In genomic region chr3:50220109-50220508, GRCh38 we compare ENCODE assay signal across 19 cellular contexts. TPM values are rescaled to one million over a fixed set of nuclear protein-coding genes. Genes with fewer than 3 reads are reported as not detected.
DNase-seq lines count a peak whose midpoint lies in the region; ATAC-seq and TF ChIP-seq lines count a peak whose summit lies in the region.
"Had no signal": no experiment of that assay in that cellular context is flagged by ENCODE, and none has a peak within 500 bp of the region (broad histone marks: within the 10 kb centered on the region; RNA-seq: fewer than 3 reads in every experiment).

No MANE protein-coding gene starts in this region.

- H3K27ac ChIP-seq in left ventricle myocardium inferior (replicated peaks) (no peak overlapping the region), osteoblast (ENCODE audit: low read depth, low read length) (no peak overlapping the region)

- H3K79me2 ChIP-seq in osteoblast (ENCODE audit: insufficient read depth, low read length), result no peaks in the 10 kb centered on the region

- TF ChIP-seq CTCF in left ventricle myocardium inferior (IDR thresholded peaks at IDR 0.05; ENCODE audit: borderline replicate concordance), result no peak
- TF ChIP-seq CTCF in osteoblast (IDR thresholded peaks at IDR 0.05; ENCODE audit: extremely low read depth, low read depth, low read length), result no peak

- no peaks in the 10 kb centered on the region for H4K20me1 ChIP-seq in osteoblast (ENCODE audit: insufficient read depth, low read length)

- H3K4me1 ChIP-seq in left ventricle myocardium inferior, result peaks cover 9% of the 10 kb centered on the region
- no peaks in the 10 kb centered on the region for H3K4me1 ChIP-seq in osteoblast (ENCODE audit: insufficient read depth, low read length)

- H2AFZ ChIP-seq in osteoblast (ENCODE audit: low read length), result no peak overlapping the region

- H3K9me3 ChIP-seq in left ventricle myocardium inferior (replicated peaks) (no peaks in the 10 kb centered on the region), osteoblast (ENCODE audit: low read depth, low read length) (no peaks in the 10 kb centered on the region)

- DNase-seq in Right ventricle myocardium inferior (ENCODE audit: missing footprints) (no peak), left ventricle myocardium inferior (no peak), left lobe of liver (ENCODE audit: low spot score) (peak; percentile 72), osteoblast (ENCODE audit: insufficient read length, low spot score, missing footprints) (peak; percentile 86), SK-N-DZ (ENCODE audit: low spot score) (no peak), epidermal melanocyte (ENCODE audit: insufficient read length, low spot score) (no peak)
- DNase-seq: 8988T, COR-L47, DMS 273 treated with DMSO at 0.1 percent for 48 hours, NCI-H1105 treated with DMSO at 0.1 percent for 48 hours, NCI-H1694 treated with DMSO at 0.1 percent for 48 hours, NCI-H2107, NCI-H2227 treated with DMSO at 0.1 percent for 48 hours, NCI-H524, NCI-H82, SIG-M5 had no signal

- H3K36me3 ChIP-seq in left ventricle myocardium inferior (no peaks in the 10 kb centered on the region), osteoblast (ENCODE audit: insufficient read depth, low read length) (no peaks in the 10 kb centered on the region)

- intact Hi-C loops in Right ventricle myocardium inferior (cut with DNase I) (no loop called here), left ventricle myocardium inferior (cut with micrococcal nuclease) (no loop called here)

- peak; percentile 28 for ATAC-seq in Right ventricle myocardium inferior
- peak; percentile 43 for ATAC-seq in left lobe of liver

- peaks cover 10% of the 10 kb centered on the region for H3K27me3 ChIP-seq in left ventricle myocardium inferior (ENCODE audit: low read depth)
- H3K27me3 ChIP-seq in osteoblast (ENCODE audit: insufficient read depth, low read length), result peaks cover 12% of the 10 kb centered on the region

- H3K4me3 ChIP-seq in left ventricle myocardium inferior, result no peak overlapping the region
- no peak overlapping the region for H3K4me3 ChIP-seq in osteoblast (ENCODE audit: insufficient read depth, low read length)

- H3K4me2 ChIP-seq in osteoblast (ENCODE audit: insufficient read depth, low read length), result no peak overlapping the region

RNA-seq across cellular contexts. Expression of gene SLC38A3, which starts 15.0 kb away (rescaled TPM):
- 10.3 TPM for total RNA-seq in Right ventricle myocardium inferior
- total RNA-seq in left ventricle myocardium inferior, result 10.4 TPM
- total RNA-seq in left lobe of liver, result 242 TPM
- 0.29 and 0.36 TPM in 2 replicates for total RNA-seq in osteoblast
- 0.03 and 0.39 TPM in 2 replicates for polyA plus RNA-seq in SK-N-DZ (2014; cell fraction: cytosol; rRNA removed)
- polyA plus RNA-seq in SK-N-DZ (2014; cell fraction: nucleus; rRNA removed), result 0.22 and 1.5 TPM in 2 replicates
- total RNA-seq: H4, RPMI7951 had no signal

RNA-seq across cellular contexts. Expression of gene GNAI2, which starts 15.9 kb away (rescaled TPM):
- total RNA-seq in Right ventricle myocardium inferior (153 TPM), left ventricle myocardium inferior (118 TPM), left lobe of liver (115 TPM), osteoblast (223 and 248 TPM in 2 replicates)
- 52.3 and 58.3 TPM in 2 replicates for polyA plus RNA-seq in SK-N-DZ (2014; cell fraction: cytosol; rRNA removed)
- polyA plus RNA-seq in SK-N-DZ (2014; cell fraction: nucleus; rRNA removed), result 39.3 and 43.2 TPM in 2 replicates

RNA-seq across cellular contexts. Expression of gene GNAT1, which starts 28.7 kb away (rescaled TPM):
- not detected for total RNA-seq in Right ventricle myocardium inferior
- total RNA-seq in left ventricle myocardium inferior, result not detected
- total RNA-seq in left lobe of liver, result 0.08 TPM
- not detected in 2 replicates for total RNA-seq in osteoblast
- polyA plus RNA-seq in SK-N-DZ (2014; cell fraction: cytosol; rRNA removed), result 0.20 TPM in 1 of 2 replicates, not detected in the other
- not detected in 2 replicates for polyA plus RNA-seq in SK-N-DZ (2014; cell fraction: nucleus; rRNA removed)
- total RNA-seq: H4, RPMI7951 had no signal
- polyA plus RNA-seq: AG04450 had no signal

RNA-seq across cellular contexts. Expression of gene SEMA3B, which starts 48.8 kb away (rescaled TPM):
- total RNA-seq in Right ventricle myocardium inferior, result 19.8 TPM
- total RNA-seq in left ventricle myocardium inferior, result 23.2 TPM
- total RNA-seq in left lobe of liver, result 5.7 TPM
- total RNA-seq in osteoblast, result 5.9 and 10.1 TPM in 2 replicates
- 0.92 and 2.3 TPM in 2 replicates for polyA plus RNA-seq in SK-N-DZ (2014; cell fraction: cytosol; rRNA removed)
- 10.7 and 12.1 TPM in 2 replicates for polyA plus RNA-seq in SK-N-DZ (2014; cell fraction: nucleus; rRNA removed)

RNA-seq across cellular contexts. Expression of gene LSMEM2, which starts 58.8 kb away (rescaled TPM):
- total RNA-seq in Right ventricle myocardium inferior (29.8 TPM), left ventricle myocardium inferior (27.7 TPM), left lobe of liver (not detected), osteoblast (not detected in 2 replicates)
- polyA plus RNA-seq in SK-N-DZ (2014; cell fraction: cytosol; rRNA removed), result 0.09 TPM in 1 of 2 replicates, not detected in the other
- not detected in 2 replicates for polyA plus RNA-seq in SK-N-DZ (2014; cell fraction: nucleus; rRNA removed)
- total RNA-seq: H4, RPMI7951 had no signal
- polyA plus RNA-seq: AG04450 had no signal

Comparison
In these comparisons a context has a peak if more than half of its experiments do, and no peak if none do; other contexts are left out.
1. DNase-seq: peak in left lobe of liver (single experiment) and osteoblast (single experiment); none in Right ventricle myocardium inferior (single experiment), left ventricle myocardium inferior (single experiment), SK-N-DZ (single experiment) and epidermal melanocyte (single experiment).
2. RNA of gene SLC38A3, which starts 15.0 kb away (total RNA-seq): 242 TPM in left lobe of liver (single experiment); 10.4 TPM in left ventricle myocardium inferior (single experiment), 10.3 TPM in Right ventricle myocardium inferior (single experiment) and 0.29 to 0.36 TPM in osteoblast; every median in the first group is over 10 times any median in the second.